In the genomic region with DNA sequence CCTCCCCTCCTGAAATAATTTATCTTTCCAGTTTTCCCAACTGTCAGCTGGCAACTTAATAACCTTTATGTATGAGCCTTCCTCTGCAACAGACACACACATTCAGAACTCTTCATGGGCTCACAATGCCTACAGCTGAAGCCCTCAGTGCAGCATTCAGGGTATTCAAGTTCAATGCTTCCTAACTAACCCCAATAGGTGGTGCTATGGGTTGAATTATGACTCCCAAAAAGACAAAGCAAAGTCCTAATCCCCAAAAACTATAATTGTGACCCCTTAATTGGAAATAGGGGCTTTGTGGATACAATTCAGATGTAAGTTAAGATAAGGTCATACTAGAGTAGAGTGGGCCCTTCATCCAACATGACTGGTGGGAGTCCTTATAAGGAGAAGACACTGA, we compare ENCODE assay signal across 1 cellular context.
TF ChIP-seq lines count a peak whose summit lies in the region.

No MANE protein-coding gene starts in this region.

TF ChIP-seq in SK-N-SH, 30 proteins besides CTCF, POLR2A, EP300 and RAD21 (continued from another document):
- TF ChIP-seq TEAD4 (IDR thresholded peaks at IDR 0.05; ENCODE audit: borderline replicate concordance, insufficient read depth): no peak
- no peak for TF ChIP-seq RFX5 (IDR thresholded peaks at IDR 0.05; ENCODE audit: low read length)
- no peak for TF ChIP-seq POLR2AphosphoS5 (IDR thresholded peaks at IDR 0.05; ENCODE audit: low read depth, low read length)
- no peak for TF ChIP-seq FOXJ3 (CRISPR knock-in tag; IDR thresholded peaks at IDR 0.05)
- no peak for TF ChIP-seq NFIC (IDR thresholded peaks at IDR 0.05; ENCODE audit: borderline replicate concordance)
- TF ChIP-seq YY1 (IDR thresholded peaks at IDR 0.05; ENCODE audit: low read depth): no peak
